15 cellular contexts compared by ENCODE assay signal in genomic region chr16:12010388-12011251, GRCh38. TPM values are rescaled to one million over a fixed set of nuclear protein-coding genes. Genes with fewer than 3 reads are reported as not detected.
A peak's percentile ranks its signal among the peaks of the same experiment; 100 is the strongest.
DNase-seq lines count a peak whose midpoint lies in the region; ATAC-seq and TF ChIP-seq lines count a peak whose summit lies in the region.
"Had no signal": no experiment of that assay in that cellular context is flagged by ENCODE, and none has a peak within 500 bp of the region (broad histone marks: within the 10 kb centered on the region; RNA-seq: fewer than 3 reads in every experiment).

No MANE protein-coding gene starts in this region.

- TF ChIP-seq CTCF in OCI-LY7 (conservative IDR thresholded peaks at IDR 0.05; ENCODE audit: low read length) (no peak), spleen (IDR thresholded peaks at IDR 0.05 in 8 of 11, conservative IDR thresholded peaks at IDR 0.05 in 3 of 11) (no peak)

- H2AFZ ChIP-seq in OCI-LY7 (ENCODE audit: low read length): no peak overlapping the region

- no peaks in the 10 kb centered on the region for H4K20me1 ChIP-seq in OCI-LY7 (ENCODE audit: insufficient read depth, low read length)

- WGBS in spleen, 5 donors: 51 to 64% (median 59%) methylated on average over 13 of the region's 13 CpGs

- no peaks in the 10 kb centered on the region for H3K9me2 ChIP-seq in OCI-LY7 (ENCODE audit: insufficient read depth, low read length)

- H3K79me2 ChIP-seq in OCI-LY7 (ENCODE audit: insufficient read depth, low read depth, low read length): no peaks in the 10 kb centered on the region

- DNase-seq in COLO829 (ENCODE audit: low spot score): peak; percentile 14
- DNase-seq in OCI-LY7 (ENCODE audit: low spot score): peak; percentile 75
- DNase-seq in germinal center (ENCODE audit: low spot score): peak; percentile 30
- no peak for DNase-seq in spleen
- no peak for DNase-seq in H7
- DNase-seq in occipital lobe (lab: John Stamatoyannopoulos, UW): no peak
- DNase-seq in dermis blood vessel endothelial cell: no peak
- DNase-seq: NCI-H187 treated with DMSO at 0.1 percent for 48 hours had no signal

- H3K4me3 ChIP-seq in OCI-LY7 (ENCODE audit: low read depth, low read length, poor library complexity, severe bottlenecking): no peak overlapping the region
- no peak overlapping the region for H3K4me3 ChIP-seq in spleen
- H3K4me3 ChIP-seq in H7 (ENCODE audit: insufficient read depth, low read depth, low read length): no peak overlapping the region
- H3K4me3 ChIP-seq: coronary artery had no signal

- H3K9me3 ChIP-seq in OCI-LY7 (ENCODE audit: low read length) (no peaks in the 10 kb centered on the region), spleen (no peaks in the 10 kb centered on the region)

- H3K27ac ChIP-seq in OCI-LY7 (ENCODE audit: low read depth, low read length, poor library complexity, severe bottlenecking): no peak overlapping the region
- peak overlapping the region; percentile 10 to 80 (median 58) for H3K27ac ChIP-seq in spleen
- H3K27ac ChIP-seq: VCaP had no signal

- TF ChIP-seq POLR2A in spleen (IDR thresholded peaks at IDR 0.05): no peak

- POLR2A ChIA-PET in OCI-LY7 (lab: Charles Lee): interaction anchor here (0.7 to 1.2 kb wide), 2 partner anchors 15 to 122 kb away, joined by 3 to 5 read pairs; no protein-coding TSS in a partner anchor

- no peaks in the 10 kb centered on the region for H3K27me3 ChIP-seq in spleen (replicated peaks in 1 of 7)
- no peaks in the 10 kb centered on the region for H3K27me3 ChIP-seq in H7 (ENCODE audit: control insufficient read depth, insufficient read depth, low read length)

- H3K4me2 ChIP-seq in OCI-LY7 (ENCODE audit: low read length): 0 out of 2 replicates have a peak overlapping the region, but pooled peaks have one; percentile 6

- no peak for ATAC-seq in HG02840 (IDR thresholded peaks at IDR 0.05; ENCODE audit: low FRiP score, unreplicated experiment)
- ATAC-seq: activated T-helper 17 cell treated with anti-CD3 and anti-CD28 coated beads, Interleukin-2, amount 50 U/mL, for 72 hours; stimulated activated effector memory CD8-positive, alpha-beta T cell treated with anti-CD3 and anti-CD28 coated beads, Interleukin-12 subunit alpha, Interleukin-12 subunit beta, amount 100 ng/mL, for 72 hours had no signal

- peaks cover 10% of the 10 kb centered on the region for H3K4me1 ChIP-seq in OCI-LY7 (ENCODE audit: insufficient read depth, low read length, poor library complexity, severe bottlenecking)
- H3K4me1 ChIP-seq in spleen: peaks cover 0 to 37% (median 19%) of the 10 kb centered on the region in 6 donors

- no TSS peak for BruUV-seq in OCI-LY7 (replicated peaks; lab: Mats Ljungman, UMichigan)

- intact Hi-C loops in OCI-LY7 (cut with micrococcal nuclease; ENCODE audit: unreplicated experiment) (no loop called here), spleen (cut with DNase I; ENCODE audit: low total_unique reads) (no loop called here)

- CTCF ChIA-PET in OCI-LY7 (lab: Charles Lee; ENCODE audit: unreplicated experiment): no interaction called here

- H3K36me3 ChIP-seq in OCI-LY7 (ENCODE audit: insufficient read depth, low read length): no peaks in the 10 kb centered on the region
- H3K36me3 ChIP-seq in spleen: peaks cover 0 to 43% (median 0%) of the 10 kb centered on the region in 6 donors
- no peaks in the 10 kb centered on the region for H3K36me3 ChIP-seq in H7 (replicated peaks; ENCODE audit: control insufficient read depth, insufficient read depth, low read length)

RNA-seq across cellular contexts. Expression of gene SNX29, which starts 34.1 kb away (rescaled TPM):
- 23.6 and 27.0 TPM in 2 replicates for total RNA-seq in OCI-LY7 (2014; rRNA removed; shearing (Covaris generic))
- total RNA-seq in OCI-LY7 (2022) (37.3 and 40.8 TPM in 2 replicates), spleen (10 to 100 TPM; 42.5 to 91.9 (median 78.5) TPM), occipital lobe (13.6 TPM), dermis blood vessel endothelial cell (16.5 and 18.5 TPM in 2 replicates)
- polyA plus RNA-seq in spleen: 1 to 10 TPM; 5.7 to 6.9 (median 6.9) TPM
- total RNA-seq in H7 (2014; rRNA removed; shearing (Covaris generic)): 2.9 and 3.2 TPM in 2 replicates

RNA-seq across cellular contexts. Expression of gene TNFRSF17, which starts 45.6 kb away (rescaled TPM):
- 53.4 and 58.2 TPM in 2 replicates for total RNA-seq in OCI-LY7 (2014; rRNA removed; shearing (Covaris generic))
- 33.6 and 38.8 TPM in 2 replicates for total RNA-seq in OCI-LY7 (2022)
- 10 to 100 TPM in 2 of 7 donors, 1 to 10 TPM in 5; 4.8 to 20.1 (median 7.5) TPM for total RNA-seq in spleen
- 10 to 100 TPM in 2 of 3 donors, 1 to 10 TPM in 1; 9.5 to 15.1 (median 14.7) TPM for polyA plus RNA-seq in spleen
- not detected in 2 replicates for total RNA-seq in H7 (2014; rRNA removed; shearing (Covaris generic))
- total RNA-seq in occipital lobe: not detected
- not detected in 2 replicates for total RNA-seq in dermis blood vessel endothelial cell
- total RNA-seq: activated T-helper 17 cell treated with anti-CD3 and anti-CD28 coated beads, Interleukin-2, amount 50 U/mL, for 72 hours; Daoy; HT1080 had no signal

Comparison
In these comparisons a context has a peak if more than half of its experiments do, and no peak if none do; other contexts are left out.
1. DNase-seq: peak in COLO829 (single experiment), OCI-LY7 (single experiment) and germinal center (single experiment); none in spleen (single experiment), H7 (single experiment), occipital lobe (single experiment) and dermis blood vessel endothelial cell (single experiment).